15 cellular contexts compared by ENCODE assay signal in the genomic region with DNA sequence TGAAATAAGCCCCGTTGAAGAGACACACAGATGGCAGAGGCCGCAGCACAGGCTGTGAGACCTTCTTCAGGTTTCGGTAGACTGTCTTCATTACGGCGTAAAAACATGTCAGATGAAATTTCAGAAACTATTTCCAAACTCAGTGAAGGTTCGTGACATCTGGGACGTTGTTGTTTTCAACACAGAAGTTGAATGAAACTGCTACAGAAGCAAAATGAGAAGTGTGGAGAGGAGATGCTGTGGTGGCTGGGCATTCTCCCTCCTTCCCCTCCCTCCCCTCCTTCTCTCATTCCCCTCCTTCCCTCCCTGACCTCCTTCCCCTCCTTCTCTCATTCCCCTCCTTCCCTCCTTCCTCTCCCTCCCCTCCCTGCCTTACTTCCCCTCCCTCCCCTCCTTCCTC.
DNase-seq lines count a peak whose midpoint lies in the region; ATAC-seq, FAIRE-seq and TF ChIP-seq lines count a peak whose summit lies in the region.
"Had no signal": no experiment of that assay in that cellular context is flagged by ENCODE, and none has a peak within 500 bp of the region (broad histone marks: within the 10 kb centered on the region; RNA-seq: fewer than 3 reads in every experiment).

No MANE protein-coding gene starts in this region.

- no peak overlapping the region for H3K27ac Mint-ChIP-seq in CD4-positive, alpha-beta memory T cell
- H3K27ac Mint-ChIP-seq: activated CD8-positive, alpha-beta T cell treated with anti-CD3 and anti-CD28 coated beads for 36 hours had no signal

- peaks cover 0 to 8% (median 4%) of the 10 kb centered on the region in 8 donors for H3K9me3 Mint-ChIP-seq in CD4-positive, alpha-beta memory T cell

- H3K4me3 ChIP-seq in CD4-positive, alpha-beta memory T cell (ENCODE audit: low read length in 2 of 2): no peak overlapping the region
- H3K4me3 ChIP-seq: thoracic aorta had no signal

- no peaks in the 10 kb centered on the region for H3K27me3 Mint-ChIP-seq in CD4-positive, alpha-beta memory T cell
- H3K27me3 Mint-ChIP-seq: activated CD8-positive, alpha-beta T cell treated with anti-CD3 and anti-CD28 coated beads for 36 hours; naive thymus-derived CD4-positive, alpha-beta T cell had no signal

- ATAC-seq in GM19452 (IDR thresholded peaks at IDR 0.05; ENCODE audit: unreplicated experiment) (peak; percentile 56), HG02981 (IDR thresholded peaks at IDR 0.05; ENCODE audit: unreplicated experiment) (peak; percentile 50)
- ATAC-seq: activated CD8-positive, alpha-beta T cell treated with anti-CD3 and anti-CD28 coated beads for 36 hours; naive thymus-derived CD4-positive, alpha-beta T cell; SK-N-SH treated with all-trans-retinoic acid at 6 μM for 48 hours had no signal

- peaks cover 23 to 31% of the 10 kb centered on the region in 2 donors for H3K36me3 Mint-ChIP-seq in CD4-positive, alpha-beta memory T cell

- TF ChIP-seq POLR2A in GM12892 (IDR thresholded peaks at IDR 0.05; ENCODE audit: low read depth, low read length): peak; percentile 24; the same call in 1 of the 2 replicates

- peak; percentile 97 for FAIRE-seq in GM12892 (lab: Jason Lieb, UNC)

- CTCF ChIA-PET in CD4-positive, alpha-beta memory T cell (lab: Charles Lee; ENCODE audit: partially characterized antibody): no interaction called here

- intact Hi-C loops in CD4-positive, alpha-beta memory T cell (cut with micrococcal nuclease): no loop called here

- H3K4me1 Mint-ChIP-seq in CD4-positive, alpha-beta memory T cell: peaks cover 0 to 3% (median under 1%) of the 10 kb centered on the region in 4 donors

- DNase-seq in GM12892 (ENCODE audit: insufficient read length) (no peak), SIG-M5 (lab: John Stamatoyannopoulos, UW) (peak; percentile 32), NCI-H1092 treated with DMSO at 0.1 percent for 48 hours (lab: John Stamatoyannopoulos, UW) (no peak), NCI-H345 treated with DMSO at 0.1 percent for 48 hours (lab: John Stamatoyannopoulos, UW; ENCODE audit: unreplicated experiment) (no peak), dedifferentiated amniotic fluid mesenchymal stem cell (ENCODE audit: extremely low spot score) (no peak)
- DNase-seq in CD4-positive, alpha-beta memory T cell: no peak
- DNase-seq: activated CD8-positive, alpha-beta T cell treated with anti-CD3 and anti-CD28 coated beads for 36 hours; amniotic stem cell; naive thymus-derived CD4-positive, alpha-beta T cell; NCI-H446; stimulated activated CD4-positive, alpha-beta T cell treated with anti-CD3 and anti-CD28 coated beads, Interleukin-1b, Interleukin-23, amount 100 ng/mL, for 48 hours had no signal

- POLR2A ChIA-PET in CD4-positive, alpha-beta memory T cell (lab: Charles Lee; ENCODE audit: partially characterized antibody): no interaction called here

- no peaks in the 10 kb centered on the region for H3K27me3 ChIP-seq in CD4-positive, alpha-beta memory T cell (ENCODE audit: insufficient read depth, low read length)

- peaks cover 9% of the 10 kb centered on the region for H3K36me3 ChIP-seq in CD4-positive, alpha-beta memory T cell (ENCODE audit: insufficient read depth, low read length)

- H3K4me3 Mint-ChIP-seq in CD4-positive, alpha-beta memory T cell: no peak overlapping the region
- H3K4me3 Mint-ChIP-seq: activated CD8-positive, alpha-beta T cell treated with anti-CD3 and anti-CD28 coated beads for 36 hours; naive thymus-derived CD4-positive, alpha-beta T cell had no signal

- H3K27ac ChIP-seq in CD4-positive, alpha-beta memory T cell (ENCODE audit: low read depth, low read length): no peak overlapping the region
- H3K27ac ChIP-seq: thoracic aorta had no signal

- no peaks in the 10 kb centered on the region for H3K9me3 ChIP-seq in CD4-positive, alpha-beta memory T cell (ENCODE audit: control insufficient read depth in 1 of 2, low read length in 2 of 2)
- H3K9me3 ChIP-seq: thoracic aorta had no signal

- H3K4me1 ChIP-seq in CD4-positive, alpha-beta memory T cell (ENCODE audit: insufficient read depth, low read length): no peaks in the 10 kb centered on the region
